ENCODE assay signal across 12 cellular contexts in genomic region chr5:17317499-17317898, GRCh38.
DNase-seq lines count a peak whose midpoint lies in the region; ATAC-seq and TF ChIP-seq lines count a peak whose summit lies in the region.
"Had no signal": no experiment of that assay in that cellular context is flagged by ENCODE, and none has a peak within 500 bp of the region (broad histone marks: within the 10 kb centered on the region; RNA-seq: fewer than 3 reads in every experiment).

No MANE protein-coding gene starts in this region.

- POLR2A ChIA-PET in RWPE1 (lab: Yijun Ruan, JAX; ENCODE audit: low non-redundant PET): no interaction called here
- POLR2A ChIA-PET in activated CD4-positive, alpha-beta T cell treated with anti-CD3 and anti-CD28 coated beads, Interleukin-2, amount 10 ng/mL, durations not matched to agents 7 days and 5 days (lab: Charles Lee): no interaction called here

- H3K4me3 ChIP-seq in smooth muscle cell: no peak overlapping the region
- H3K4me3 ChIP-seq: thoracic aorta had no signal

- H3K9me3 ChIP-seq in smooth muscle cell (replicated peaks; ENCODE audit: low read depth): no peaks in the 10 kb centered on the region
- H3K9me3 ChIP-seq: thoracic aorta had no signal

- H3K36me3 Mint-ChIP-seq in activated CD4-positive, alpha-beta T cell treated with anti-CD3 and anti-CD28 coated beads, Interleukin-2, amount 10 ng/mL, durations not matched to agents 7 days and 5 days (ENCODE audit: low read depth): no peaks in the 10 kb centered on the region

- H3K36me3 ChIP-seq in smooth muscle cell (ENCODE audit: low read depth): no peaks in the 10 kb centered on the region
- H3K36me3 ChIP-seq: thoracic aorta had no signal

- ATAC-seq in GM19395 (IDR thresholded peaks at IDR 0.05; ENCODE audit: unreplicated experiment) (peak; percentile 41), HG02943 (IDR thresholded peaks at IDR 0.05; ENCODE audit: low read depth, unreplicated experiment) (peak; percentile 42), SK-N-SH treated with all-trans-retinoic acid at 6 μM for 48 hours (no peak)

- peaks cover 18% of the 10 kb centered on the region for H3F3A ChIP-seq in smooth muscle cell (ENCODE audit: low read depth)

- 50% methylated on average over 6 of the region's 6 CpGs for WGBS in smooth muscle cell (ENCODE audit: low lambda C conversion rate)

- H3K4me1 Mint-ChIP-seq in activated CD4-positive, alpha-beta T cell treated with anti-CD3 and anti-CD28 coated beads, Interleukin-2, amount 10 ng/mL, durations not matched to agents 7 days and 5 days: no peaks in the 10 kb centered on the region

- H3K27ac Mint-ChIP-seq in activated CD4-positive, alpha-beta T cell treated with anti-CD3 and anti-CD28 coated beads, Interleukin-2, amount 10 ng/mL, durations not matched to agents 7 days and 5 days: no peak overlapping the region

- H3K9ac ChIP-seq in smooth muscle cell (ENCODE audit: low read depth): no peak overlapping the region

- H3K27ac ChIP-seq in smooth muscle cell (ENCODE audit: low read depth) (peak overlapping the region; percentile 12), RWPE1 (no peak overlapping the region)
- H3K27ac ChIP-seq: thoracic aorta had no signal

- peak overlapping the region; percentile 58 for H3K4me2 ChIP-seq in smooth muscle cell

- H3K9me3 Mint-ChIP-seq in activated CD4-positive, alpha-beta T cell treated with anti-CD3 and anti-CD28 coated beads, Interleukin-2, amount 10 ng/mL, durations not matched to agents 7 days and 5 days: peaks cover 3% of the 10 kb centered on the region

- H3K4me1 ChIP-seq in smooth muscle cell (ENCODE audit: low read depth): peaks cover 6% of the 10 kb centered on the region

- CTCF ChIA-PET in RWPE1 (lab: Yijun Ruan, JAX): interaction anchor here (0.6 kb wide), 1 partner anchor 627 kb away, joined by 3 read pairs; no protein-coding TSS in a partner anchor
- CTCF ChIA-PET in activated CD4-positive, alpha-beta T cell treated with anti-CD3 and anti-CD28 coated beads, Interleukin-2, amount 10 ng/mL, durations not matched to agents 7 days and 5 days (lab: Charles Lee): no interaction called here

- no peak for TF ChIP-seq CTCF in smooth muscle cell (IDR thresholded peaks at IDR 0.05; ENCODE audit: borderline replicate concordance, insufficient read depth, poor library complexity, severe bottlenecking)
- no peak for TF ChIP-seq CTCF in RWPE1 (conservative IDR thresholded peaks at IDR 0.05; ENCODE audit: low read depth)

- no peak overlapping the region for H3K4me3 Mint-ChIP-seq in activated CD4-positive, alpha-beta T cell treated with anti-CD3 and anti-CD28 coated beads, Interleukin-2, amount 10 ng/mL, durations not matched to agents 7 days and 5 days

- no peaks in the 10 kb centered on the region for H4K20me1 ChIP-seq in smooth muscle cell (ENCODE audit: low read depth)

- DNase-seq in NOMO-1 treated with DMSO at 0.1 percent for 48 hours (lab: John Stamatoyannopoulos, UW; ENCODE audit: unreplicated experiment) (peak; percentile 65), smooth muscle cell (lab: John Stamatoyannopoulos, UW; ENCODE audit: unreplicated experiment) (no peak), RWPE1 (ENCODE audit: low spot score) (no peak), NCI-H2196 (lab: John Stamatoyannopoulos, UW; ENCODE audit: unreplicated experiment) (no peak)
- no peak for DNase-seq in activated CD4-positive, alpha-beta T cell treated with anti-CD3 and anti-CD28 coated beads, Interleukin-2, amount 10 ng/mL, durations not matched to agents 7 days and 5 days
- DNase-seq: activated CD8-positive, alpha-beta memory T cell treated with anti-CD3 and anti-CD28 coated beads, Interleukin-2, amount 50 U/mL, for 4 hours; cortex of kidney; left cardiac atrium had no signal

- no peaks in the 10 kb centered on the region for H3K79me2 ChIP-seq in smooth muscle cell (ENCODE audit: low read depth)

- peak overlapping the region; percentile 44 for H2AFZ ChIP-seq in smooth muscle cell (ENCODE audit: low read depth)

- no peaks in the 10 kb centered on the region for H3K27me3 Mint-ChIP-seq in activated CD4-positive, alpha-beta T cell treated with anti-CD3 and anti-CD28 coated beads, Interleukin-2, amount 10 ng/mL, durations not matched to agents 7 days and 5 days

- H3K27me3 ChIP-seq in smooth muscle cell (ENCODE audit: low read depth): no peaks in the 10 kb centered on the region

TF ChIP-seq in SK-N-SH treated with all-trans-retinoic acid at 6 μM for 48 hours, 23 proteins besides CTCF, POLR2A, EP300 and RAD21:
- no peak for TF ChIP-seq POU6F1 (CRISPR knock-in tag; IDR thresholded peaks at IDR 0.05; ENCODE audit: borderline replicate concordance, low read depth)
- no peak for TF ChIP-seq CSDC2 (CRISPR knock-in tag; IDR thresholded peaks at IDR 0.05)
- no peak for TF ChIP-seq TCF4 (CRISPR knock-in tag; IDR thresholded peaks at IDR 0.05; ENCODE audit: borderline replicate concordance)
- TF ChIP-seq ZC3H10 (CRISPR knock-in tag; IDR thresholded peaks at IDR 0.05): no peak
- no peak for TF ChIP-seq PPARA (CRISPR knock-in tag; IDR thresholded peaks at IDR 0.05; ENCODE audit: borderline replicate concordance)
- no peak for TF ChIP-seq BACH2 (CRISPR knock-in tag; IDR thresholded peaks at IDR 0.05; ENCODE audit: borderline replicate concordance)
- TF ChIP-seq ZNF565 (CRISPR knock-in tag; conservative IDR thresholded peaks at IDR 0.05; ENCODE audit: low read depth): no peak
- TF ChIP-seq ARNTL (CRISPR knock-in tag; IDR thresholded peaks at IDR 0.05; ENCODE audit: borderline replicate concordance, low read depth): no peak
- TF ChIP-seq GLIS3 (CRISPR knock-in tag; IDR thresholded peaks at IDR 0.05): no peak
- no peak for TF ChIP-seq CREB5 (CRISPR knock-in tag; IDR thresholded peaks at IDR 0.05; ENCODE audit: low read depth)
- no peak for TF ChIP-seq PATZ1 (CRISPR knock-in tag; IDR thresholded peaks at IDR 0.05; ENCODE audit: borderline replicate concordance)
